ENCODE assay signal across 13 cellular contexts in the genomic region with DNA sequence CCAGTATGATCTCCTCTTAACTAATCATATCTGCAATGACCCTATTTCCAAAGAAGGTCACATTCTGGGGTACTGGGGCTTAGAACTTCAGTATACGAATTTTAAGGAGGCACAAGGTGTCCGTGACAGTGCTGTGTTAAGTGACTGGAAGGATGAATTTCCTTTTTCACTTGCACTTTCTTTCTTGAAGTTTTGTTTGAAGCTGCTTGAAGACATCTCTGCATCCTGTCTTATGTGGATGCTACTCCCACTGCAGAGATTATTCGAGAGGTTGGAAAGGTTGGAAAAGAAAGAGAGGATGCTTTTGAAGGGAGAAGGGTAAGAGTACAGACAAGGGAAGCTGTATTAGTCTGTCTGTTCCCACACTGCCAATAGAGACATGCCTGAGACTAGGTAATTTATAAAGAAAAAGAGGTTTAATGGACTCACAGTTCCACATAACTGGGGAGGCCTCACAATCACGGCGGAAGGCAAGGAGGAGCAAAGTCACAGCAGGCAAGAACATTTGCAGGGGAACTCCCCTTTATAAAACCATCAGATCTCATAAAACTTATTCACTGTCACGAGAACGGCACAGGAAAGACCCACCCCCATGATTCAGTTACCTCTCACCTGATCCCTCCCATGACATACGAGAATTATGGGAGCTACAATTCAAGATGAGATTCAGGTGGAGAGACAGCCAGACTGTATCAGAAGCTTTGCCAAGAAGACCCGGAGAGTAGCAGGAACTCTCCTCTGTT. TPM values are rescaled to one million over a fixed set of nuclear protein-coding genes. Genes with fewer than 3 reads are reported as not detected.
A peak's percentile ranks its signal among the peaks of the same experiment; 100 is the strongest.
DNase-seq lines count a peak whose midpoint lies in the region; ATAC-seq and TF ChIP-seq lines count a peak whose summit lies in the region.
"Had no signal": no experiment of that assay in that cellular context is flagged by ENCODE, and none has a peak within 500 bp of the region (broad histone marks: within the 10 kb centered on the region; RNA-seq: fewer than 3 reads in every experiment).

No MANE protein-coding gene starts in this region.

- peaks cover 73% of the 10 kb centered on the region for H3K4me1 Mint-ChIP-seq in activated T-cell treated with anti-CD3 and anti-CD28 coated beads, Interleukin-2, amount 50 U/mL, for 4 hours (ENCODE audit: low read depth)
- peaks cover 66% of the 10 kb centered on the region for H3K4me1 Mint-ChIP-seq in stimulated activated effector memory CD8-positive, alpha-beta T cell treated with anti-CD3 and anti-CD28 coated beads, Interleukin-12 subunit alpha, Interleukin-12 subunit beta, amount 100 ng/mL, for 72 hours

- no peak overlapping the region for H3K27ac Mint-ChIP-seq in stimulated activated effector memory CD8-positive, alpha-beta T cell treated with anti-CD3 and anti-CD28 coated beads, Interleukin-12 subunit alpha, Interleukin-12 subunit beta, amount 100 ng/mL, for 72 hours

- TF ChIP-seq POLR2A in prostate gland (IDR thresholded peaks at IDR 0.05): no peak

- ATAC-seq in activated T-cell treated with anti-CD3 and anti-CD28 coated beads, Interleukin-2, amount 50 U/mL, for 4 hours: peak; percentile 35 to 46
- ATAC-seq in stimulated activated effector memory CD8-positive, alpha-beta T cell treated with anti-CD3 and anti-CD28 coated beads, Interleukin-12 subunit alpha, Interleukin-12 subunit beta, amount 100 ng/mL, for 72 hours: no peak
- ATAC-seq in GM18861 (IDR thresholded peaks at IDR 0.05; ENCODE audit: unreplicated experiment): no peak
- ATAC-seq: Panc1, right cardiac atrium had no signal

- H3K27me3 Mint-ChIP-seq in activated T-cell treated with anti-CD3 and anti-CD28 coated beads, Interleukin-2, amount 50 U/mL, for 4 hours (ENCODE audit: low read depth): no peaks in the 10 kb centered on the region

- WGBS in prostate gland: 61% methylated on average over 9 of the region's 9 CpGs

- TF ChIP-seq CTCF in prostate gland (IDR thresholded peaks at IDR 0.05): no peak

- DNase-seq in T-helper 2 cell (peak in 3 of 5 experiments; percentile 7 to 80 (median 29)), epithelial cell of prostate (ENCODE audit: low read depth, low spot score) (no peak), NCI-H524 treated with DMSO at 0.1 percent for 48 hours (lab: John Stamatoyannopoulos, UW) (no peak), iPS-NIHi11 (ENCODE audit: low spot score) (no peak), prostate gland (ENCODE audit: low spot score) (no peak)
- DNase-seq in activated T-cell treated with anti-CD3 and anti-CD28 coated beads, Interleukin-2, amount 50 U/mL, for 4 hours: peak; percentile 54
- no peak for DNase-seq in stimulated activated effector memory CD8-positive, alpha-beta T cell treated with anti-CD3 and anti-CD28 coated beads, Interleukin-12 subunit alpha, Interleukin-12 subunit beta, amount 100 ng/mL, for 72 hours (ENCODE audit: low spot score in 2 of 2)
- DNase-seq: kidney glomerular epithelial cell, right cardiac atrium, T1000, trophoblast cell had no signal

- H3K4me3 Mint-ChIP-seq in activated T-cell treated with anti-CD3 and anti-CD28 coated beads, Interleukin-2, amount 50 U/mL, for 4 hours: peak overlapping the region; percentile 72
- peak overlapping the region; percentile 3 for H3K4me3 Mint-ChIP-seq in stimulated activated effector memory CD8-positive, alpha-beta T cell treated with anti-CD3 and anti-CD28 coated beads, Interleukin-12 subunit alpha, Interleukin-12 subunit beta, amount 100 ng/mL, for 72 hours

- H3K9me3 Mint-ChIP-seq in activated T-cell treated with anti-CD3 and anti-CD28 coated beads, Interleukin-2, amount 50 U/mL, for 4 hours: no peaks in the 10 kb centered on the region
- no peaks in the 10 kb centered on the region for H3K9me3 Mint-ChIP-seq in stimulated activated effector memory CD8-positive, alpha-beta T cell treated with anti-CD3 and anti-CD28 coated beads, Interleukin-12 subunit alpha, Interleukin-12 subunit beta, amount 100 ng/mL, for 72 hours

- no peaks in the 10 kb centered on the region for H3K9me3 ChIP-seq in prostate gland

- no peaks in the 10 kb centered on the region for H3K4me1 ChIP-seq in prostate gland (replicated peaks)

- no peak overlapping the region for H3K4me3 ChIP-seq in prostate gland

- H3K36me3 ChIP-seq in prostate gland: no peaks in the 10 kb centered on the region

- no peaks in the 10 kb centered on the region for H3K27me3 ChIP-seq in prostate gland (replicated peaks; ENCODE audit: insufficient read depth)

- no peaks in the 10 kb centered on the region for H3K36me3 Mint-ChIP-seq in activated T-cell treated with anti-CD3 and anti-CD28 coated beads, Interleukin-2, amount 50 U/mL, for 4 hours (ENCODE audit: insufficient read depth)
- H3K36me3 Mint-ChIP-seq in stimulated activated effector memory CD8-positive, alpha-beta T cell treated with anti-CD3 and anti-CD28 coated beads, Interleukin-12 subunit alpha, Interleukin-12 subunit beta, amount 100 ng/mL, for 72 hours: peaks cover 17% of the 10 kb centered on the region

- peak overlapping the region; percentile 17 for H3K27ac ChIP-seq in epithelial cell of prostate
- no peak overlapping the region for H3K27ac ChIP-seq in prostate gland

- intact Hi-C loops in prostate gland (cut with DNase I): no loop called here

RNA-seq across cellular contexts. Expression of a gene that starts 3.6 kb away (rescaled TPM):
- total RNA-seq in activated T-cell treated with anti-CD3 and anti-CD28 coated beads, Interleukin-2, amount 50 U/mL, for 4 hours: 10 to 100 TPM; 13.7 to 25.6 (median 18.9) TPM
- 10 to 100 TPM in 1 of 2 donors, 1 to 10 TPM in 1; 9.1 to 27.9 TPM for total RNA-seq in prostate gland

RNA-seq across cellular contexts. Expression of a gene that starts 36.0 kb away (rescaled TPM):
- total RNA-seq in activated T-cell treated with anti-CD3 and anti-CD28 coated beads, Interleukin-2, amount 50 U/mL, for 4 hours: 1 to 10 TPM; 2.8 to 4.3 (median 3.3) TPM
- total RNA-seq in prostate gland: 1 to 10 TPM; 3.3 to 8.3 TPM

RNA-seq across cellular contexts. Expression of a gene that starts 47.9 kb away (rescaled TPM):
- total RNA-seq in activated T-cell treated with anti-CD3 and anti-CD28 coated beads, Interleukin-2, amount 50 U/mL, for 4 hours: 1 to 10 TPM; 2.5 to 4.2 (median 3.2) TPM
- total RNA-seq in prostate gland: 10 to 100 TPM; 13.4 to 13.7 TPM

Comparison
In these comparisons a context has a peak if more than half of its experiments do, and no peak if none do; other contexts are left out.
1. DNase-seq: peak in T-helper 2 cell (3 of 5) and activated T-cell treated with anti-CD3 and anti-CD28 coated beads, Interleukin-2, amount 50 U/mL, for 4 hours (single experiment); none in epithelial cell of prostate (single experiment), stimulated activated effector memory CD8-positive, alpha-beta T cell treated with anti-CD3 and anti-CD28 coated beads, Interleukin-12 subunit alpha, Interleukin-12 subunit beta, amount 100 ng/mL, for 72 hours (0 of 2), NCI-H524 treated with DMSO at 0.1 percent for 48 hours (single experiment), iPS-NIHi11 (single experiment) and prostate gland (single experiment).
2. ATAC-seq: peak in activated T-cell treated with anti-CD3 and anti-CD28 coated beads, Interleukin-2, amount 50 U/mL, for 4 hours (2 of 2); none in stimulated activated effector memory CD8-positive, alpha-beta T cell treated with anti-CD3 and anti-CD28 coated beads, Interleukin-12 subunit alpha, Interleukin-12 subunit beta, amount 100 ng/mL, for 72 hours (single experiment) and GM18861 (single experiment).